Comparison of ENCODE assay signal across 1 cellular context in the genomic region with DNA sequence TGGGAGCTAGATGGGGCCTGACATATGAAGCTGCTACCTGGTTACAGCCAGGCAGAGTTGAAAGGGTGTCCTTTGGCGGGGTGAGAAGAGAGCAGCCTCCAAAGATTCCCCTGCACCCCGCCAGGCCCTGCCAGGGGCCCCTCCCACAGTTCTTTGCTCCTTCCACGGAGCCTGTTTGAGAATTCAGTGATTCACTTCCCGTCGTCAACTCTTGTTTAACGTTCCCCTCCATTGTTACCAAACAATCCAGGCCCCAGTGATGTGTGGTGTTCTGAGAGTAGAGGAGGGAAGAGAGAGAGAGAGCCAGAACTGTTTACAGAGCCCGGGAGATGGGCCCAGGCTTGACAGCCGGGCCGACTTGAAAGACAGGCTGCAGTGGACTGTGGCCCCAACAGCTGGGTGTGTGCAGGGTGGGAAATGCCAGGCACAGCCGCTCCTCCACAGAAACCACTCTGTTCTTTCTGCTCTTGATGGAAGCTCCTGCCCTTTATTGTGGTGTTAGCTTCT.
A peak's percentile ranks its signal among the peaks of the same experiment; 100 is the strongest.
TF ChIP-seq lines count a peak whose summit lies in the region.

No MANE protein-coding gene starts in this region.

TF ChIP-seq in SK-N-SH, 30 proteins besides CTCF, POLR2A, EP300 and RAD21 (continued from another document):
- TF ChIP-seq, protein P1, sequence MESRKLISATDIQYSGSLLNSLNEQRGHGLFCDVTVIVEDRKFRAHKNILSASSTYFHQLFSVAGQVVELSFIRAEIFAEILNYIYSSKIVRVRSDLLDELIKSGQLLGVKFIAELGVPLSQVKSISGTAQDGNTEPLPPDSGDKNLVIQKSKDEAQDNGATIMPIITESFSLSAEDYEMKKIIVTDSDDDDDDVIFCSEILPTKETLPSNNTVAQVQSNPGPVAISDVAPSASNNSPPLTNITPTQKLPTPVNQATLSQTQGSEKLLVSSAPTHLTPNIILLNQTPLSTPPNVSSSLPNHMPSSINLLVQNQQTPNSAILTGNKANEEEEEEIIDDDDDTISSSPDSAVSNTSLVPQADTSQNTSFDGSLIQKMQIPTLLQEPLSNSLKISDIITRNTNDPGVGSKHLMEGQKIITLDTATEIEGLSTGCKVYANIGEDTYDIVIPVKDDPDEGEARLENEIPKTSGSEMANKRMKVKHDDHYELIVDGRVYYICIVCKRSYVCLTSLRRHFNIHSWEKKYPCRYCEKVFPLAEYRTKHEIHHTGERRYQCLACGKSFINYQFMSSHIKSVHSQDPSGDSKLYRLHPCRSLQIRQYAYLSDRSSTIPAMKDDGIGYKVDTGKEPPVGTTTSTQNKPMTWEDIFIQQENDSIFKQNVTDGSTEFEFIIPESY (IDR thresholded peaks at IDR 0.05; ENCODE audit: borderline replicate concordance, low read depth), result 0 out of 2 replicates have a peak, but pooled peaks have one; percentile 44
- TF ChIP-seq RCOR1 (IDR thresholded peaks at IDR 0.05; ENCODE audit: low read length), result no peak
- TF ChIP-seq, protein P2, sequence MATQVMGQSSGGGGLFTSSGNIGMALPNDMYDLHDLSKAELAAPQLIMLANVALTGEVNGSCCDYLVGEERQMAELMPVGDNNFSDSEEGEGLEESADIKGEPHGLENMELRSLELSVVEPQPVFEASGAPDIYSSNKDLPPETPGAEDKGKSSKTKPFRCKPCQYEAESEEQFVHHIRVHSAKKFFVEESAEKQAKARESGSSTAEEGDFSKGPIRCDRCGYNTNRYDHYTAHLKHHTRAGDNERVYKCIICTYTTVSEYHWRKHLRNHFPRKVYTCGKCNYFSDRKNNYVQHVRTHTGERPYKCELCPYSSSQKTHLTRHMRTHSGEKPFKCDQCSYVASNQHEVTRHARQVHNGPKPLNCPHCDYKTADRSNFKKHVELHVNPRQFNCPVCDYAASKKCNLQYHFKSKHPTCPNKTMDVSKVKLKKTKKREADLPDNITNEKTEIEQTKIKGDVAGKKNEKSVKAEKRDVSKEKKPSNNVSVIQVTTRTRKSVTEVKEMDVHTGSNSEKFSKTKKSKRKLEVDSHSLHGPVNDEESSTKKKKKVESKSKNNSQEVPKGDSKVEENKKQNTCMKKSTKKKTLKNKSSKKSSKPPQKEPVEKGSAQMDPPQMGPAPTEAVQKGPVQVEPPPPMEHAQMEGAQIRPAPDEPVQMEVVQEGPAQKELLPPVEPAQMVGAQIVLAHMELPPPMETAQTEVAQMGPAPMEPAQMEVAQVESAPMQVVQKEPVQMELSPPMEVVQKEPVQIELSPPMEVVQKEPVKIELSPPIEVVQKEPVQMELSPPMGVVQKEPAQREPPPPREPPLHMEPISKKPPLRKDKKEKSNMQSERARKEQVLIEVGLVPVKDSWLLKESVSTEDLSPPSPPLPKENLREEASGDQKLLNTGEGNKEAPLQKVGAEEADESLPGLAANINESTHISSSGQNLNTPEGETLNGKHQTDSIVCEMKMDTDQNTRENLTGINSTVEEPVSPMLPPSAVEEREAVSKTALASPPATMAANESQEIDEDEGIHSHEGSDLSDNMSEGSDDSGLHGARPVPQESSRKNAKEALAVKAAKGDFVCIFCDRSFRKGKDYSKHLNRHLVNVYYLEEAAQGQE (IDR thresholded peaks at IDR 0.05; ENCODE audit: low read depth, low read length), result no peak
